In genomic region chr12:1643056-1643455, GRCh38 we compare ENCODE assay signal across 16 cellular contexts. TPM values are rescaled to one million over a fixed set of nuclear protein-coding genes. Genes with fewer than 3 reads are reported as not detected.
DNase-seq lines count a peak whose midpoint lies in the region; ATAC-seq and TF ChIP-seq lines count a peak whose summit lies in the region.
"Had no signal": no experiment of that assay in that cellular context is flagged by ENCODE, and none has a peak within 500 bp of the region (broad histone marks: within the 10 kb centered on the region; RNA-seq: fewer than 3 reads in every experiment).

No MANE protein-coding gene starts in this region.

- POLR2A ChIA-PET in CD4-positive, alpha-beta T cell (lab: Charles Lee): no interaction called here

- H3K36me3 Mint-ChIP-seq in CD4-positive, alpha-beta T cell (ENCODE audit: low read depth): no peaks in the 10 kb centered on the region
- H3K36me3 Mint-ChIP-seq: CD4-positive, alpha-beta memory T cell had no signal

- WGBS in mesendoderm (ENCODE audit: extremely low coverage, insufficient coverage, low lambda C conversion rate): no CpG with 5 or more reads among the region's 9 CpGs

- H3K79me2 ChIP-seq in mesendoderm (ENCODE audit: control insufficient read depth, insufficient read depth, low read length) (no peaks in the 10 kb centered on the region), parathyroid adenoma (peaks cover 16% of the 10 kb centered on the region)

- H2BK5ac ChIP-seq in mesendoderm (ENCODE audit: low read length): no peak overlapping the region

- no peaks in the 10 kb centered on the region for H3K9me3 Mint-ChIP-seq in CD4-positive, alpha-beta T cell
- H3K9me3 Mint-ChIP-seq: CD4-positive, alpha-beta memory T cell had no signal

- intact Hi-C loops in Right ventricle myocardium superior (cut with DNase I): no loop called here
- intact Hi-C loops in CD4-positive, alpha-beta T cell (cut with DNase I, micrococcal nuclease): no loop called here

- H3K4me1 ChIP-seq in right atrium auricular region (peaks cover 0 to 14% of the 10 kb centered on the region in 2 donors), mesendoderm (ENCODE audit: control insufficient read depth, low read depth, low read length) (no peaks in the 10 kb centered on the region), parathyroid adenoma (peaks cover 50% of the 10 kb centered on the region)

- H3K36me3 ChIP-seq in right atrium auricular region (no peaks in the 10 kb centered on the region), mesendoderm (ENCODE audit: control insufficient read depth, insufficient read depth, low read length) (peaks cover 1% of the 10 kb centered on the region), parathyroid adenoma (ENCODE audit: control insufficient read depth, insufficient read depth, low read length) (no peaks in the 10 kb centered on the region)
- H3K36me3 ChIP-seq: HAP-1 had no signal

- H3K27me3 Mint-ChIP-seq in CD4-positive, alpha-beta T cell: peaks cover 4% of the 10 kb centered on the region

- H3K18ac ChIP-seq in mesendoderm (ENCODE audit: low read length): no peak overlapping the region

- H3K4me1 Mint-ChIP-seq in CD4-positive, alpha-beta T cell (ENCODE audit: low read depth): no peaks in the 10 kb centered on the region
- H3K4me1 Mint-ChIP-seq: CD4-positive, alpha-beta memory T cell had no signal

- no peak overlapping the region for H3K23ac ChIP-seq in mesendoderm (ENCODE audit: low read length)

- H3K9me3 ChIP-seq in right atrium auricular region (no peaks in the 10 kb centered on the region), parathyroid adenoma (ENCODE audit: control insufficient read depth, low read length) (no peaks in the 10 kb centered on the region)
- no peaks in the 10 kb centered on the region for H3K9me3 ChIP-seq in CD4-positive, alpha-beta T cell (ENCODE audit: control insufficient read depth, low read length)
- H3K9me3 ChIP-seq: HAP-1 had no signal

- no peak overlapping the region for H2AFZ ChIP-seq in parathyroid adenoma

- no peak overlapping the region for H3K4ac ChIP-seq in mesendoderm (ENCODE audit: low read depth, low read length)

- no peaks in the 10 kb centered on the region for H3K27me3 ChIP-seq in right atrium auricular region
- H3K27me3 ChIP-seq in mesendoderm (ENCODE audit: insufficient read depth, low read length, poor library complexity): no peaks in the 10 kb centered on the region
- no peaks in the 10 kb centered on the region for H3K27me3 ChIP-seq in parathyroid adenoma (ENCODE audit: control insufficient read depth, insufficient read depth, low read length)
- no peaks in the 10 kb centered on the region for H3K27me3 ChIP-seq in CD4-positive, alpha-beta T cell (ENCODE audit: control insufficient read depth, insufficient read depth, low read length)

- H3K4me3 ChIP-seq in right atrium auricular region (no peak overlapping the region), mesendoderm (ENCODE audit: low read length) (no peak overlapping the region), parathyroid adenoma (ENCODE audit: low read depth, low read length) (no peak overlapping the region)
- H3K4me3 ChIP-seq: HAP-1 had no signal

- no peaks in the 10 kb centered on the region for H3K79me1 ChIP-seq in mesendoderm (ENCODE audit: low read length)

- CTCF ChIA-PET in CD4-positive, alpha-beta T cell (lab: Charles Lee): interaction anchor here (0.8 to 1.4 kb wide), 2 partner anchors 10 to 153 kb away, joined by 3 to 5 read pairs; no protein-coding TSS in a partner anchor

- no peak overlapping the region for H4K5ac ChIP-seq in mesendoderm (ENCODE audit: low read length)

- ATAC-seq in Right ventricle myocardium superior (ENCODE audit: poor library complexity) (peak; percentile 42), HG02759 (IDR thresholded peaks at IDR 0.05; ENCODE audit: unreplicated experiment) (no peak)
- ATAC-seq in CD4-positive, alpha-beta T cell (ENCODE audit: poor library complexity): no peak

- H3K4me2 ChIP-seq in mesendoderm (ENCODE audit: low read length) (no peak overlapping the region), parathyroid adenoma (ENCODE audit: low read length) (no peak overlapping the region)

- H2AK5ac ChIP-seq in mesendoderm (ENCODE audit: low read length): no peak overlapping the region

- no peak for TF ChIP-seq CTCF in right atrium auricular region (IDR thresholded peaks at IDR 0.05)
- no peak for TF ChIP-seq CTCF in VCaP (conservative IDR thresholded peaks at IDR 0.05)
- no peak for TF ChIP-seq CTCF in parathyroid adenoma (IDR thresholded peaks at IDR 0.05)
- no peak for TF ChIP-seq CTCF in CD4-positive, alpha-beta T cell (IDR thresholded peaks at IDR 0.05)

- no peak overlapping the region for H2BK120ac ChIP-seq in mesendoderm (ENCODE audit: low read depth, low read length)

- DNase-seq in Right ventricle myocardium superior: no peak
- no peak for DNase-seq in right atrium auricular region (ENCODE audit: low spot score)
- DNase-seq in mesendoderm: peak; percentile 72
- no peak for DNase-seq in NCI-H2107 treated with DMSO at 0.1 percent for 48 hours (lab: John Stamatoyannopoulos, UW; ENCODE audit: unreplicated experiment)
- no peak for DNase-seq in CD4-positive, alpha-beta T cell
- DNase-seq: C1 segment of cervical spinal cord; CD4-positive, alpha-beta memory T cell; DMS153; DMS79 treated with DMSO at 0.1 percent for 48 hours; EL had no signal

- no peak overlapping the region for H3K9ac ChIP-seq in mesendoderm (ENCODE audit: low read length)
- H3K9ac ChIP-seq in parathyroid adenoma: no peak overlapping the region

- no peak overlapping the region for H3K27ac Mint-ChIP-seq in CD4-positive, alpha-beta T cell
- H3K27ac Mint-ChIP-seq: B cell; CD4-positive, alpha-beta memory T cell had no signal

- no peak overlapping the region for H2BK15ac ChIP-seq in mesendoderm (replicated peaks; ENCODE audit: low read depth)

- H3K4me3 Mint-ChIP-seq in CD4-positive, alpha-beta T cell: no peak overlapping the region
- H3K4me3 Mint-ChIP-seq: B cell; CD4-positive, alpha-beta memory T cell had no signal

- H3K56ac ChIP-seq in mesendoderm (ENCODE audit: low read length): no peak overlapping the region

- no peak overlapping the region for H4K8ac ChIP-seq in mesendoderm (ENCODE audit: low read depth, low read length)

- H3K27ac ChIP-seq in right atrium auricular region (no peak overlapping the region), VCaP (peak overlapping the region; percentile 31), mesendoderm (ENCODE audit: low read depth, low read length) (peak overlapping the region; percentile 20), parathyroid adenoma (peak overlapping the region; percentile 71)
- no peak overlapping the region for H3K27ac ChIP-seq in CD4-positive, alpha-beta T cell (ENCODE audit: low read depth, low read length)
- H3K27ac ChIP-seq: HL-60 had no signal

RNA-seq across cellular contexts. Expression of gene WNT5B, which starts 14.0 kb away (rescaled TPM):
- total RNA-seq in Right ventricle myocardium superior: 3.2 TPM
- total RNA-seq in right atrium auricular region: 1 to 10 TPM; 1.5 to 3.0 TPM
- 4.7 TPM for polyA plus RNA-seq in mesendoderm (2013, experiment 1 of 2)
- 4.9 TPM for polyA plus RNA-seq in mesendoderm (2013, experiment 2 of 2)
- total RNA-seq in CD4-positive, alpha-beta T cell: not detected

RNA-seq across cellular contexts. Expression of gene ADIPOR2, which starts 47.8 kb away (rescaled TPM):
- 30.8 TPM for total RNA-seq in Right ventricle myocardium superior
- total RNA-seq in right atrium auricular region: 10 to 100 TPM; 19.7 to 23.3 TPM
- 26.7 TPM for polyA plus RNA-seq in mesendoderm (2013, experiment 1 of 2)
- polyA plus RNA-seq in mesendoderm (2013, experiment 2 of 2): 26.7 TPM
- total RNA-seq in CD4-positive, alpha-beta T cell: 10 to 100 TPM; 12.5 to 12.6 TPM

RNA-seq across cellular contexts. Expression of gene FBXL14, which starts 48.7 kb away (rescaled TPM):
- 7.0 TPM for total RNA-seq in Right ventricle myocardium superior
- total RNA-seq in right atrium auricular region: 10 to 100 TPM in 1 of 2 donors, 1 to 10 TPM in 1; 6.3 to 11.3 TPM
- polyA plus RNA-seq in mesendoderm (2013, experiment 1 of 2): 2.8 TPM
- 2.9 TPM for polyA plus RNA-seq in mesendoderm (2013, experiment 2 of 2)
- total RNA-seq in CD4-positive, alpha-beta T cell: 10 to 100 TPM; 32.3 to 33.6 TPM

Comparison
In these comparisons a context has a peak if more than half of its experiments do, and no peak if none do; other contexts are left out.
1. H3K27ac ChIP-seq: peak in VCaP (single experiment), mesendoderm (single experiment) and parathyroid adenoma (single experiment); none in right atrium auricular region (0 of 2) and CD4-positive, alpha-beta T cell (single experiment).